In genomic region chr5:103410174-103410573, GRCh38 we compare ENCODE assay signal across 13 cellular contexts.
DNase-seq lines count a peak whose midpoint lies in the region; ATAC-seq and TF ChIP-seq lines count a peak whose summit lies in the region.
"Had no signal": no experiment of that assay in that cellular context is flagged by ENCODE, and none has a peak within 500 bp of the region (broad histone marks: within the 10 kb centered on the region; RNA-seq: fewer than 3 reads in every experiment).

No MANE protein-coding gene starts in this region.

- no peaks in the 10 kb centered on the region for H3K79me2 ChIP-seq in mesendoderm (ENCODE audit: control insufficient read depth, insufficient read depth, low read length)

- H3K23ac ChIP-seq in mesendoderm (ENCODE audit: low read length), result no peak overlapping the region

- H2BK120ac ChIP-seq in mesendoderm (ENCODE audit: low read depth, low read length), result no peak overlapping the region

- no peak overlapping the region for H4K8ac ChIP-seq in mesendoderm (ENCODE audit: low read depth, low read length)

- H3K4me2 ChIP-seq in mesendoderm (ENCODE audit: low read length), result no peak overlapping the region

- H2AK5ac ChIP-seq in mesendoderm (ENCODE audit: low read length), result no peak overlapping the region

- H3K4me3 ChIP-seq in mesendoderm (ENCODE audit: low read length), result no peak overlapping the region
- H3K4me3 ChIP-seq in vagina, result no peak overlapping the region
- H3K4me3 ChIP-seq: MG63 had no signal

- no peak overlapping the region for H4K5ac ChIP-seq in mesendoderm (ENCODE audit: low read length)

- H3K27me3 ChIP-seq in mesendoderm (ENCODE audit: insufficient read depth, low read length, poor library complexity) (no peaks in the 10 kb centered on the region), vagina (no peaks in the 10 kb centered on the region)
- H3K27me3 ChIP-seq: MG63 had no signal

- DNase-seq in GM10266 (ENCODE audit: extremely low spot score), result peak; percentile 10
- no peak for DNase-seq in mesendoderm
- no peak for DNase-seq in occipital lobe (lab: John Stamatoyannopoulos, UW)
- DNase-seq in NCI-H1694 (lab: John Stamatoyannopoulos, UW), result no peak
- DNase-seq in vagina (ENCODE audit: extremely low spot score in 2 of 2), result no peak
- DNase-seq: activated CD4-positive, alpha-beta memory T cell treated with anti-CD3 and anti-CD28 coated beads for 36 hours; activated naive CD4-positive, alpha-beta T cell treated with anti-CD3 and anti-CD28 coated beads, Interleukin-2, amount 10 ng/mL, durations not matched to agents 7 days and 5 days; MG63; stimulated activated naive CD8-positive, alpha-beta T cell treated with anti-CD3 and anti-CD28 coated beads, Interleukin-15, amount 100 ng/mL, for 72 hours had no signal

- H3K56ac ChIP-seq in mesendoderm (ENCODE audit: low read length), result no peak overlapping the region

- H2BK15ac ChIP-seq in mesendoderm (replicated peaks; ENCODE audit: low read depth), result no peak overlapping the region

- TF ChIP-seq POLR2A in vagina (IDR thresholded peaks at IDR 0.05), result no peak

- no CpG with 5 or more reads among the region's 2 CpGs for WGBS in mesendoderm (ENCODE audit: extremely low coverage, insufficient coverage, low lambda C conversion rate)

- no peaks in the 10 kb centered on the region for H3K9me3 ChIP-seq in vagina
- H3K9me3 ChIP-seq: MG63 had no signal

- no peak overlapping the region for H2BK5ac ChIP-seq in mesendoderm (ENCODE audit: low read length)

- ATAC-seq in GM19351 (IDR thresholded peaks at IDR 0.05; ENCODE audit: unreplicated experiment) (peak; percentile 95), HG02588 (IDR thresholded peaks at IDR 0.05; ENCODE audit: unreplicated experiment) (peak; percentile 99), HG03175 (IDR thresholded peaks at IDR 0.05; ENCODE audit: unreplicated experiment) (peak; percentile 95)
- ATAC-seq: stimulated activated naive CD8-positive, alpha-beta T cell treated with anti-CD3 and anti-CD28 coated beads, Interleukin-15, amount 100 ng/mL, for 72 hours had no signal

- H3K9ac ChIP-seq in mesendoderm (ENCODE audit: low read length), result no peak overlapping the region

- H3K18ac ChIP-seq in mesendoderm (ENCODE audit: low read length), result no peak overlapping the region

- H3K4ac ChIP-seq in mesendoderm (ENCODE audit: low read depth, low read length), result no peak overlapping the region

- H3K36me3 ChIP-seq in mesendoderm (ENCODE audit: control insufficient read depth, insufficient read depth, low read length) (no peaks in the 10 kb centered on the region), vagina (no peaks in the 10 kb centered on the region)
- H3K36me3 ChIP-seq: MG63 had no signal

- no peak for TF ChIP-seq CTCF in GM10266 (IDR thresholded peaks at IDR 0.05; ENCODE audit: control insufficient read depth, insufficient read depth, low read depth, missing control alignments)
- no peak for TF ChIP-seq CTCF in vagina (IDR thresholded peaks at IDR 0.05)

- H3K79me1 ChIP-seq in mesendoderm (ENCODE audit: low read length), result no peaks in the 10 kb centered on the region

- intact Hi-C loops in vagina (cut with DNase I), result no loop called here

- H3K27ac ChIP-seq in mesendoderm (ENCODE audit: low read depth, low read length), result no peak overlapping the region
- H3K27ac ChIP-seq in vagina, result no peak overlapping the region
- H3K27ac ChIP-seq: 22Rv1 had no signal

- H3K4me1 ChIP-seq in mesendoderm (ENCODE audit: control insufficient read depth, low read depth, low read length), result no peaks in the 10 kb centered on the region
- no peaks in the 10 kb centered on the region for H3K4me1 ChIP-seq in vagina
